Comparison of ENCODE assay signal across 2 cellular contexts in the genomic region with DNA sequence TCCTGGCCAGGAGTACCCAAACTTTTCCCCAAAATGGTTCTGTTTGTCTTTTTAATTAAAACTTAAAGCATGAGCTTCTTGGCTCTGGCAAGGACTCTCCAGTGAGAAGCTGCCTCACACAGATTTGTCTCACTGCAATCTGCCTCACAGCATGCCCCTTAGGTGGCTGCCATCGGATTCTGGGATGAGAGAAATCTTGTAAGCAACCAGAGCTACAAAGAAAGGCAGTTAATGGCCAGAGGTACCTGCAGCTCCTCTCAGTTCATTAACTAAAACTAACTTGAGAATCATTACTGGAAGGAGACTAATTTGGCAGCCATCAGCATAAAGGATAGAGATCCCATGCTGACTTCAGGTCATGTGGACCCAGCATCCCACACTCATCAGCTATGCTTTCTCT.
TF ChIP-seq lines count a peak whose summit lies in the region.

No MANE protein-coding gene starts in this region.

TF ChIP-seq in GM23338, 12 proteins besides CTCF, POLR2A, EP300 and RAD21:
- TF ChIP-seq REST (IDR thresholded peaks at IDR 0.05; ENCODE audit: unreplicated experiment) (no peak), EZH2 (IDR thresholded peaks at IDR 0.05; ENCODE audit: low read depth, unreplicated experiment) (no peak)

TF ChIP-seq in H1, 55 proteins besides CTCF, POLR2A, EP300 and RAD21:
- TF ChIP-seq TEAD4 (IDR thresholded peaks at IDR 0.05; ENCODE audit: low read depth, low read length) (no peak), CHD1 (IDR thresholded peaks at IDR 0.05; ENCODE audit: low read depth, low read length) (no peak), SIX5 (IDR thresholded peaks at IDR 0.05; ENCODE audit: low read depth, low read length) (no peak), NRF1 (IDR thresholded peaks at IDR 0.05; ENCODE audit: low read depth, low read length) (no peak), GTF2F1 (IDR thresholded peaks at IDR 0.05; ENCODE audit: borderline replicate concordance, low read depth, low read length) (no peak), JUN (IDR thresholded peaks at IDR 0.05; ENCODE audit: low read depth, low read length) (no peak), BCL11A (IDR thresholded peaks at IDR 0.05; ENCODE audit: low read depth in 2 of 2, low read length in 2 of 2) (no peak), MAFK (IDR thresholded peaks at IDR 0.05; ENCODE audit: low read depth, low read length) (no peak), ZNF274 (IDR thresholded peaks at IDR 0.05; ENCODE audit: borderline replicate concordance, extremely low read depth, low read length) (no peak)
- TF ChIP-seq, protein P1, sequence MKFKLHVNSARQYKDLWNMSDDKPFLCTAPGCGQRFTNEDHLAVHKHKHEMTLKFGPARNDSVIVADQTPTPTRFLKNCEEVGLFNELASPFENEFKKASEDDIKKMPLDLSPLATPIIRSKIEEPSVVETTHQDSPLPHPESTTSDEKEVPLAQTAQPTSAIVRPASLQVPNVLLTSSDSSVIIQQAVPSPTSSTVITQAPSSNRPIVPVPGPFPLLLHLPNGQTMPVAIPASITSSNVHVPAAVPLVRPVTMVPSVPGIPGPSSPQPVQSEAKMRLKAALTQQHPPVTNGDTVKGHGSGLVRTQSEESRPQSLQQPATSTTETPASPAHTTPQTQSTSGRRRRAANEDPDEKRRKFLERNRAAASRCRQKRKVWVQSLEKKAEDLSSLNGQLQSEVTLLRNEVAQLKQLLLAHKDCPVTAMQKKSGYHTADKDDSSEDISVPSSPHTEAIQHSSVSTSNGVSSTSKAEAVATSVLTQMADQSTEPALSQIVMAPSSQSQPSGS (IDR thresholded peaks at IDR 0.05; ENCODE audit: low read length), result no peak
